ENCODE assay signal across 10 cellular contexts in genomic region chr1:155092131-155092530, GRCh38.
"Had no signal": no experiment of that assay in that cellular context is flagged by ENCODE, and none has a peak within 500 bp of the region (broad histone marks: within the 10 kb centered on the region; RNA-seq: fewer than 3 reads in every experiment).

No MANE protein-coding gene starts in this region.

- H3K27me3 ChIP-seq: adrenal gland, esophagus muscularis mucosa, hepatocyte, pancreas, right atrium auricular region, thyroid gland had no signal

- H3K79me2 ChIP-seq: hepatocyte had no signal

- H3K36me3 ChIP-seq: adrenal gland, esophagus muscularis mucosa, pancreas, right atrium auricular region, thyroid gland had no signal

- H2AFZ ChIP-seq: hepatocyte had no signal

- H3K27ac ChIP-seq: adrenal gland, coronary artery, hepatocyte, pancreas, psoas muscle, right atrium auricular region, thyroid gland had no signal

- FAIRE-seq: astrocyte, frontal cortex, pancreas had no signal

- H3K9me3 ChIP-seq: adrenal gland, esophagus muscularis mucosa, pancreas, psoas muscle, right atrium auricular region, thyroid gland had no signal

- H3K4me3 ChIP-seq: adrenal gland, coronary artery, esophagus muscularis mucosa, hepatocyte, pancreas, psoas muscle, right atrium auricular region, thyroid gland had no signal
